8 cellular contexts compared by ENCODE assay signal in genomic region chrX:120561634-120562568, GRCh38. TPM values are rescaled to one million over a fixed set of nuclear protein-coding genes. Genes with fewer than 3 reads are reported as not detected.
DNase-seq lines count a peak whose midpoint lies in the region; ATAC-seq and TF ChIP-seq lines count a peak whose summit lies in the region.

No MANE protein-coding gene starts in this region.

- DNase-seq in Ammon's horn (ENCODE audit: low spot score), result peak; percentile 1
- DNase-seq in chondrocyte (ENCODE audit: low spot score), result no peak
- no peak for DNase-seq in naive B cell
- no peak for DNase-seq in central memory CD4-positive, alpha-beta T cell
- DNase-seq in NCI-H1417 treated with DMSO at 0.1 percent for 48 hours (lab: John Stamatoyannopoulos, UW), result no peak
- no peak for DNase-seq in kidney glomerular epithelial cell (lab: John Stamatoyannopoulos, UW)

- peak overlapping the region; percentile 70 for H3K9ac ChIP-seq in HUES48 (ENCODE audit: low read depth, low read length)

- H3K4me3 Mint-ChIP-seq in chondrocyte (ENCODE audit: unreplicated experiment) (peak overlapping the region; percentile 99), naive B cell (peak overlapping the region; percentile 93 to 100 (median 97))

- peaks cover 10% of the 10 kb centered on the region for H3K36me3 ChIP-seq in HUES48 (ENCODE audit: control insufficient read depth, insufficient read depth, low read length)

- H3K9me3 Mint-ChIP-seq in chondrocyte (ENCODE audit: low read depth), result no peaks in the 10 kb centered on the region
- H3K9me3 Mint-ChIP-seq in naive B cell, result peaks cover 0 to 3% (median 0%) of the 10 kb centered on the region in 7 donors

- H3K27ac Mint-ChIP-seq in chondrocyte (ENCODE audit: unreplicated experiment) (peak overlapping the region; percentile 99), naive B cell (peak overlapping the region; percentile 95 to 99 (median 98))

- peaks cover 16% of the 10 kb centered on the region for H3K4me1 ChIP-seq in HUES48 (ENCODE audit: control insufficient read depth, insufficient read depth, low read length)

- H3K9me3 ChIP-seq in HUES48 (ENCODE audit: control insufficient read depth, insufficient read depth, low read length), result no peaks in the 10 kb centered on the region

- ATAC-seq in naive B cell (ENCODE audit: low read depth in 2 of 2), result no peak
- ATAC-seq in GM18858 (IDR thresholded peaks at IDR 0.05; ENCODE audit: unreplicated experiment), result no peak

- H3K27me3 Mint-ChIP-seq in chondrocyte (ENCODE audit: low read depth) (no peaks in the 10 kb centered on the region), naive B cell (no peaks in the 10 kb centered on the region)

- H3K4me3 ChIP-seq in HUES48 (ENCODE audit: low read depth, low read length), result peak overlapping the region; percentile 78

- peak overlapping the region; percentile 93 for H3K27ac ChIP-seq in HUES48 (ENCODE audit: low read depth, low read length)

- TF ChIP-seq CTCF in chondrocyte (IDR thresholded peaks at IDR 0.05), result no peak

- peaks cover 21% of the 10 kb centered on the region for H3K4me1 Mint-ChIP-seq in chondrocyte (ENCODE audit: low read depth)
- H3K4me1 Mint-ChIP-seq in naive B cell, result peaks cover 6 to 15% (median 11%) of the 10 kb centered on the region in 3 donors

- no peaks in the 10 kb centered on the region for H3K36me3 Mint-ChIP-seq in chondrocyte (ENCODE audit: low read depth)
- peaks cover 0 to 9% of the 10 kb centered on the region in 2 donors for H3K36me3 Mint-ChIP-seq in naive B cell

- H3K27me3 ChIP-seq in HUES48 (ENCODE audit: control insufficient read depth, insufficient read depth, low read length), result no peaks in the 10 kb centered on the region

RNA-seq across cellular contexts. Expression of gene CUL4B, which starts 1.1 kb away (rescaled TPM):
- 41.5 to 55.7 TPM (median 44.1 TPM) in 3 replicates for total RNA-seq in chondrocyte
- polyA plus RNA-seq in naive B cell (ENCODE audit: low read depth in 6 of 6), result 10 to 100 TPM; 20.5 to 26.3 (median 21.9) TPM

RNA-seq across cellular contexts. Expression of gene MCTS1, which starts 42.0 kb away (rescaled TPM):
- 28.8 to 46.1 TPM (median 30.2 TPM) in 3 replicates for total RNA-seq in chondrocyte
- 100 to 1,000 TPM in 2 of 6 donors, 10 to 100 TPM in 4; 73.7 to 106 (median 89.8) TPM for polyA plus RNA-seq in naive B cell (ENCODE audit: low read depth in 6 of 6)
